ENCODE assay signal across 34 cellular contexts in genomic region chr11:10703544-10703943, GRCh38. TPM values are rescaled to one million over a fixed set of nuclear protein-coding genes. Genes with fewer than 3 reads are reported as not detected.
"Had no signal": no experiment of that assay in that cellular context is flagged by ENCODE, and none has a peak within 500 bp of the region (broad histone marks: within the 10 kb centered on the region; RNA-seq: fewer than 3 reads in every experiment).

No MANE protein-coding gene starts in this region.

- H3K4me1 ChIP-seq: body of pancreas, breast epithelium had no signal

- H3K27ac Mint-ChIP-seq: activated CD4-positive, alpha-beta T cell treated with anti-CD3 and anti-CD28 coated beads, Interleukin-2, amount 10 ng/mL, durations not matched to agents 24 days and 14 days; activated CD8-positive, alpha-beta T cell treated with anti-CD3 and anti-CD28 coated beads for 36 hours; activated naive CD4-positive, alpha-beta T cell treated with anti-CD3 and anti-CD28 coated beads, Interleukin-2, amount 50 U/mL, for 24 hours; activated naive CD8-positive, alpha-beta T cell treated with anti-CD3 and anti-CD28 coated beads, Interleukin-2, amount 10 ng/mL, durations not matched to agents 7 days and 5 days; activated T-helper 2 cell treated with anti-CD3 and anti-CD28 coated beads, Interferon-gamma antibody, Interleukin-2, Interleukin-4, amounts not matched to agents 10 μg/mL and 5 μg/mL and 100 μg/mL, durations not matched to agents 14 hours and 24 hours and 36 hours had no signal

- DNase-seq: activated CD4-positive, alpha-beta T cell treated with anti-CD3 and anti-CD28 coated beads for 1 hour; activated CD4-positive, alpha-beta T cell treated with anti-CD3 and anti-CD28 coated beads, Interleukin-2, amount 10 ng/mL, durations not matched to agents 24 days and 14 days; activated CD4-positive, alpha-beta T cell treated with anti-CD3 and anti-CD28 coated beads, Interleukin-2, amount 50 U/mL, for 4 hours; activated CD4-positive, CD25-positive, alpha-beta regulatory T cell; activated CD8-positive, alpha-beta T cell treated with anti-CD3 and anti-CD28 coated beads for 36 hours; activated gamma-delta T cell; activated naive CD4-positive, alpha-beta T cell treated with Interleukin-2 at 50 U/mL for 16 hours; activated naive CD8-positive, alpha-beta T cell treated with anti-CD3 and anti-CD28 coated beads, Interleukin-2, amount 10 ng/mL, durations not matched to agents 7 days and 5 days; activated T-cell treated with anti-CD3 and anti-CD28 coated beads, Interleukin-2, amount 50 U/mL, for 1 hour; amygdala; body of pancreas; NCI-H1048; NCI-H1105 treated with DMSO at 0.1 percent for 48 hours; NCI-H1436; NCI-H1694; NCI-H1930; NCI-H2081 treated with DMSO at 0.1 percent for 48 hours; NCI-H226; NCI-H524 treated with DMSO at 0.1 percent for 48 hours; NCI-H748 treated with DMSO at 0.1 percent for 48 hours; NK-92 treated with Interleukin-12 subunit alpha and Interleukin-12 subunit beta, amount 100 ng/mL, for 24 hours; PC-9; Right ventricle myocardium superior; T1000; WERI-Rb-1 had no signal

- H3K4me3 Mint-ChIP-seq: activated CD4-positive, alpha-beta T cell treated with anti-CD3 and anti-CD28 coated beads, Interleukin-2, amount 10 ng/mL, durations not matched to agents 24 days and 14 days; activated CD8-positive, alpha-beta T cell treated with anti-CD3 and anti-CD28 coated beads for 36 hours; activated naive CD4-positive, alpha-beta T cell treated with anti-CD3 and anti-CD28 coated beads, Interleukin-2, amount 50 U/mL, for 24 hours; activated naive CD8-positive, alpha-beta T cell treated with anti-CD3 and anti-CD28 coated beads, Interleukin-2, amount 10 ng/mL, durations not matched to agents 7 days and 5 days had no signal

- H3K4me3 ChIP-seq: body of pancreas, breast epithelium, K562, PC-9 had no signal

- ATAC-seq: activated CD8-positive, alpha-beta T cell treated with anti-CD3 and anti-CD28 coated beads for 36 hours; body of pancreas; K562 had no signal

- H3K9me3 Mint-ChIP-seq: activated CD8-positive, alpha-beta T cell treated with anti-CD3 and anti-CD28 coated beads for 36 hours; activated naive CD4-positive, alpha-beta T cell treated with anti-CD3 and anti-CD28 coated beads, Interleukin-2, amount 50 U/mL, for 24 hours; activated naive CD8-positive, alpha-beta T cell treated with anti-CD3 and anti-CD28 coated beads, Interleukin-2, amount 10 ng/mL, durations not matched to agents 7 days and 5 days; activated T-helper 2 cell treated with anti-CD3 and anti-CD28 coated beads, Interferon-gamma antibody, Interleukin-2, Interleukin-4, amounts not matched to agents 10 μg/mL and 5 μg/mL and 100 μg/mL, durations not matched to agents 14 hours and 24 hours and 36 hours had no signal

- H3K27me3 Mint-ChIP-seq: activated CD8-positive, alpha-beta T cell treated with anti-CD3 and anti-CD28 coated beads for 36 hours; activated naive CD4-positive, alpha-beta T cell treated with anti-CD3 and anti-CD28 coated beads, Interleukin-2, amount 50 U/mL, for 24 hours had no signal

- H3K4me2 ChIP-seq: PC-9 had no signal

- H3K4me1 Mint-ChIP-seq: activated CD4-positive, alpha-beta T cell treated with anti-CD3 and anti-CD28 coated beads, Interleukin-2, amount 10 ng/mL, durations not matched to agents 24 days and 14 days; activated naive CD4-positive, alpha-beta T cell treated with anti-CD3 and anti-CD28 coated beads, Interleukin-2, amount 50 U/mL, for 24 hours; activated naive CD8-positive, alpha-beta T cell treated with anti-CD3 and anti-CD28 coated beads, Interleukin-2, amount 10 ng/mL, durations not matched to agents 7 days and 5 days had no signal

- H3K36me3 ChIP-seq: breast epithelium, WERI-Rb-1 had no signal

- H3K27ac ChIP-seq: body of pancreas, breast epithelium, PC-9, WERI-Rb-1 had no signal

- H3K36me3 Mint-ChIP-seq: activated naive CD4-positive, alpha-beta T cell treated with anti-CD3 and anti-CD28 coated beads, Interleukin-2, amount 50 U/mL, for 24 hours; activated naive CD8-positive, alpha-beta T cell treated with anti-CD3 and anti-CD28 coated beads, Interleukin-2, amount 10 ng/mL, durations not matched to agents 7 days and 5 days had no signal

- H3K9me3 ChIP-seq: body of pancreas had no signal

- H2AFZ ChIP-seq: PC-9 had no signal

- H3K27me3 ChIP-seq: body of pancreas, breast epithelium had no signal

RNA-seq across cellular contexts. Expression of gene IRAG1, which starts 10.0 kb away (rescaled TPM):
- total RNA-seq: activated CD4-positive, alpha-beta T cell treated with anti-CD3 and anti-CD28 coated beads, Interleukin-2, amount 10 ng/mL, durations not matched to agents 24 days and 14 days; activated CD8-positive, alpha-beta memory T cell treated with anti-CD3 and anti-CD28 coated beads for 36 hours; activated CD8-positive, alpha-beta T cell treated with anti-CD3 and anti-CD28 coated beads for 36 hours; activated naive CD8-positive, alpha-beta T cell treated with anti-CD3 and anti-CD28 coated beads, Interleukin-2, amount 10 ng/mL, durations not matched to agents 7 days and 5 days; activated T-helper 2 cell treated with anti-CD3 and anti-CD28 coated beads, Interferon-gamma antibody, Interleukin-2, Interleukin-4, amounts not matched to agents 10 μg/mL and 5 μg/mL and 100 μg/mL, durations not matched to agents 14 hours and 24 hours and 36 hours; MCF 10A; NCI-H460; T-helper 1 cell treated with Interleukin-12 subunit alpha and Interleukin-12 subunit beta and Interleukin-4 antibody, amounts not matched to agents 30 ng/mL and 1 ng/mL, for 36 hours; T-helper 2 cell treated with Interferon-gamma antibody and Interleukin-4, amounts not matched to agents 100 ng/mL and 5 ng/mL, for 36 hours had no signal
